ENCODE assay signal across 10 cellular contexts in genomic region chr17:17391575-17392370, GRCh38.
DNase-seq lines count a peak whose midpoint lies in the region; ATAC-seq and TF ChIP-seq lines count a peak whose summit lies in the region.
"Had no signal": no experiment of that assay in that cellular context is flagged by ENCODE, and none has a peak within 500 bp of the region (broad histone marks: within the 10 kb centered on the region; RNA-seq: fewer than 3 reads in every experiment).

No MANE protein-coding gene starts in this region.

- H2BK12ac ChIP-seq in trophoblast cell (ENCODE audit: low read length), result no peak overlapping the region

- H3K79me2 ChIP-seq in GM23338 (replicated peaks; ENCODE audit: insufficient read depth) (no peaks in the 10 kb centered on the region), trophoblast cell (ENCODE audit: control insufficient read depth, insufficient read depth, low read length, poor library complexity) (peaks cover 1% of the 10 kb centered on the region)

- no peak overlapping the region for H4K8ac ChIP-seq in trophoblast cell (ENCODE audit: low read depth, low read length)

- no peak overlapping the region for H3K9ac ChIP-seq in trophoblast cell (ENCODE audit: low read length)

- no peaks in the 10 kb centered on the region for H3K9me2 ChIP-seq in GM23338 (ENCODE audit: insufficient read depth)

- H3K9me3 Mint-ChIP-seq in GM23338, result peaks cover 7% of the 10 kb centered on the region
- no peaks in the 10 kb centered on the region for H3K9me3 Mint-ChIP-seq in activated CD4-positive, alpha-beta T cell treated with anti-CD3 and anti-CD28 coated beads for 36 hours (ENCODE audit: low read depth)

- H3F3A ChIP-seq in GM23338 (replicated peaks; ENCODE audit: low read depth), result no peaks in the 10 kb centered on the region

- no peaks in the 10 kb centered on the region for H3K36me3 ChIP-seq in GM23338 (ENCODE audit: insufficient read depth)
- H3K36me3 ChIP-seq in trophoblast cell (ENCODE audit: control insufficient read depth in 1 of 2, insufficient read depth in 2 of 2, low read length in 2 of 2), result no peaks in the 10 kb centered on the region

- CTCF ChIA-PET in activated CD4-positive, alpha-beta T cell treated with anti-CD3 and anti-CD28 coated beads for 36 hours (lab: Charles Lee), result interaction anchor here (0.6 to 1.6 kb wide), 9 partner anchors 8 to 333 kb away, joined by 3 to 10 read pairs (median 3); partner anchors contain the start of gene RASD1

- H3K36me3 Mint-ChIP-seq in GM23338 (ENCODE audit: low read depth), result no peaks in the 10 kb centered on the region
- no peaks in the 10 kb centered on the region for H3K36me3 Mint-ChIP-seq in activated CD4-positive, alpha-beta T cell treated with anti-CD3 and anti-CD28 coated beads for 36 hours (ENCODE audit: low read depth)
- H3K36me3 Mint-ChIP-seq: brain had no signal

- no peak overlapping the region for H3K4me2 ChIP-seq in GM23338
- no peak overlapping the region for H3K4me2 ChIP-seq in trophoblast cell (ENCODE audit: low read length)

- no peak overlapping the region for H2BK5ac ChIP-seq in trophoblast cell (ENCODE audit: low read depth, low read length, poor library complexity)

- H3K27ac ChIP-seq in GM23338 (ENCODE audit: low read depth) (no peak overlapping the region), trophoblast cell (ENCODE audit: low read depth, low read length) (no peak overlapping the region)

- H3K4ac ChIP-seq in trophoblast cell (ENCODE audit: low read depth, low read length), result no peak overlapping the region

- H3K27me3 ChIP-seq in GM23338 (ENCODE audit: insufficient read depth) (no peaks in the 10 kb centered on the region), trophoblast cell (ENCODE audit: insufficient read depth, low read length) (no peaks in the 10 kb centered on the region)

- no peak overlapping the region for H3K18ac ChIP-seq in trophoblast cell (ENCODE audit: low read length)

- DNase-seq in GM23338 (ENCODE audit: low spot score) (peak; percentile 22), astrocyte of the spinal cord (ENCODE audit: low read depth, low spot score) (peak; percentile 29), AG08395 (ENCODE audit: low spot score) (no peak), trophoblast cell (no peak)
- DNase-seq in activated CD4-positive, alpha-beta T cell treated with anti-CD3 and anti-CD28 coated beads for 36 hours, result peak; percentile 80
- peak; percentile 35 for DNase-seq in stimulated activated CD8-positive, alpha-beta memory T cell treated with anti-CD3 and anti-CD28 coated beads, Interleukin-15, amount 100 ng/mL, for 1 hour (ENCODE audit: low read depth)
- DNase-seq: NCI-H524 had no signal

- no peak overlapping the region for H3K27ac Mint-ChIP-seq in GM23338
- no peak overlapping the region for H3K27ac Mint-ChIP-seq in activated CD4-positive, alpha-beta T cell treated with anti-CD3 and anti-CD28 coated beads for 36 hours
- H3K27ac Mint-ChIP-seq: brain had no signal

- H4K12ac ChIP-seq in trophoblast cell (ENCODE audit: low read depth, low read length), result no peak overlapping the region

- H3K4me3 Mint-ChIP-seq in GM23338, result no peak overlapping the region
- peak overlapping the region; percentile 66 for H3K4me3 Mint-ChIP-seq in activated CD4-positive, alpha-beta T cell treated with anti-CD3 and anti-CD28 coated beads for 36 hours

- no peaks in the 10 kb centered on the region for H3K79me1 ChIP-seq in trophoblast cell (ENCODE audit: low read length)

- H3K14ac ChIP-seq in trophoblast cell (ENCODE audit: low read length), result no peak overlapping the region

- H4K20me1 ChIP-seq in GM23338 (replicated peaks; ENCODE audit: insufficient read depth), result no peaks in the 10 kb centered on the region

- no peak overlapping the region for H2BK120ac ChIP-seq in trophoblast cell (ENCODE audit: insufficient read depth, low read length, poor library complexity)

- POLR2A ChIA-PET in activated CD4-positive, alpha-beta T cell treated with anti-CD3 and anti-CD28 coated beads for 36 hours (lab: Charles Lee), result interaction anchor here (0.5 to 0.6 kb wide), 3 partner anchors 16 to 647 kb away, joined by 3 to 5 read pairs (median 5); no protein-coding TSS in a partner anchor

- H3K9me3 ChIP-seq in trophoblast cell (ENCODE audit: insufficient read depth, low read depth, low read length), result peaks cover 4% of the 10 kb centered on the region

- TF ChIP-seq CTCF in GM23338 (conservative IDR thresholded peaks at IDR 0.05; ENCODE audit: low read depth in 2 of 2), result no peak
- no peak for TF ChIP-seq CTCF in astrocyte of the spinal cord (IDR thresholded peaks at IDR 0.05; ENCODE audit: low read depth, low read length)

- in situ Hi-C loops in astrocyte of the spinal cord (cut with HindIII; ENCODE audit: low sequenced_read_pairs), result no loop called here

- H3K4me1 ChIP-seq in GM23338 (ENCODE audit: insufficient read depth) (no peaks in the 10 kb centered on the region), trophoblast cell (ENCODE audit: control insufficient read depth in 1 of 2, insufficient read depth in 2 of 2, low read length in 2 of 2) (peaks cover 9% of the 10 kb centered on the region in 2 experiments)

- no peaks in the 10 kb centered on the region for H3K4me1 Mint-ChIP-seq in GM23338
- H3K4me1 Mint-ChIP-seq in activated CD4-positive, alpha-beta T cell treated with anti-CD3 and anti-CD28 coated beads for 36 hours, result peaks cover 13% of the 10 kb centered on the region

- ATAC-seq in GM23338, result no peak
- ATAC-seq in activated CD4-positive, alpha-beta T cell treated with anti-CD3 and anti-CD28 coated beads for 36 hours, result peak; percentile 87
- ATAC-seq in GM21447 (IDR thresholded peaks at IDR 0.05; ENCODE audit: unreplicated experiment), result no peak
- no peak for ATAC-seq in HG03108 (IDR thresholded peaks at IDR 0.05; ENCODE audit: unreplicated experiment)

- intact Hi-C loops in activated CD4-positive, alpha-beta T cell treated with anti-CD3 and anti-CD28 coated beads for 36 hours (cut with DNase I, micrococcal nuclease), result loop anchor here in 1 of 2 experiments (1.0 kb wide), 1 partner anchor 105 kb away; the partner anchor contains the start of gene RASD1

- H2AFZ ChIP-seq in GM23338 (0 out of 2 replicates have a peak overlapping the region, but pooled peaks have one; percentile 63), trophoblast cell (ENCODE audit: insufficient read depth, low read length, poor library complexity) (no peak overlapping the region)

- WGBS in trophoblast cell (ENCODE audit: extremely low coverage, insufficient coverage, insufficient read length), result no CpG with 5 or more reads among the region's 24 CpGs

- no peak overlapping the region for H3K23ac ChIP-seq in trophoblast cell (ENCODE audit: low read length)

- H2AK5ac ChIP-seq in trophoblast cell (ENCODE audit: low read length), result no peak overlapping the region

- no peaks in the 10 kb centered on the region for H3K27me3 Mint-ChIP-seq in GM23338 (ENCODE audit: insufficient read depth, low read depth, poor library complexity)
- H3K27me3 Mint-ChIP-seq in activated CD4-positive, alpha-beta T cell treated with anti-CD3 and anti-CD28 coated beads for 36 hours, result no peaks in the 10 kb centered on the region

- no peak overlapping the region for H4K91ac ChIP-seq in trophoblast cell (ENCODE audit: low read depth, low read length)

- H3K4me3 ChIP-seq in GM23338, result no peak overlapping the region
- no peak overlapping the region for H3K4me3 ChIP-seq in astrocyte of the spinal cord (ENCODE audit: low read depth, low read length)
- no peak overlapping the region for H3K4me3 ChIP-seq in trophoblast cell (ENCODE audit: low read depth, low read length)

TF ChIP-seq in GM23338, 12 proteins besides CTCF, POLR2A, EP300 and RAD21 (continues in another document):
- TF ChIP-seq ETS1 (IDR thresholded peaks at IDR 0.05) (no peak), REST (IDR thresholded peaks at IDR 0.05; ENCODE audit: unreplicated experiment) (no peak), CREB1 (CRISPR knock-in tag; IDR thresholded peaks at IDR 0.05; ENCODE audit: low read depth) (no peak), EZH2phosphoT487 (IDR thresholded peaks at IDR 0.05; ENCODE audit: unreplicated experiment) (no peak), ZNF331 (CRISPR knock-in tag; IDR thresholded peaks at IDR 0.05; ENCODE audit: low read depth) (no peak), EZH2 (IDR thresholded peaks at IDR 0.05; ENCODE audit: low read depth, unreplicated experiment) (no peak), JUNB (IDR thresholded peaks at IDR 0.05; ENCODE audit: unreplicated experiment) (no peak), ZNF114 (CRISPR knock-in tag; IDR thresholded peaks at IDR 0.05) (no peak), POLR2AphosphoS5 (IDR thresholded peaks at IDR 0.05; ENCODE audit: low read depth) (no peak)

Comparison
In these comparisons a context has a peak if more than half of its experiments do, and no peak if none do; other contexts are left out.
1. DNase-seq: peak in GM23338 (single experiment), activated CD4-positive, alpha-beta T cell treated with anti-CD3 and anti-CD28 coated beads for 36 hours (single experiment), astrocyte of the spinal cord (single experiment) and stimulated activated CD8-positive, alpha-beta memory T cell treated with anti-CD3 and anti-CD28 coated beads, Interleukin-15, amount 100 ng/mL, for 1 hour (single experiment); none in AG08395 (single experiment) and trophoblast cell (0 of 2).